ENCODE assay signal across 10 cellular contexts in genomic region chr14:106657460-106657859, GRCh38.
DNase-seq lines count a peak whose midpoint lies in the region; ATAC-seq and TF ChIP-seq lines count a peak whose summit lies in the region.
"Had no signal": no experiment of that assay in that cellular context is flagged by ENCODE, and none has a peak within 500 bp of the region (broad histone marks: within the 10 kb centered on the region; RNA-seq: fewer than 3 reads in every experiment).

No MANE protein-coding gene starts in this region.

- H3K4me3 ChIP-seq in suprapubic skin (no peak overlapping the region), right atrium auricular region (no peak overlapping the region)
- H3K4me3 ChIP-seq: stomach had no signal

- no peak for TF ChIP-seq CTCF in suprapubic skin (IDR thresholded peaks at IDR 0.05)
- TF ChIP-seq CTCF in right atrium auricular region (IDR thresholded peaks at IDR 0.05) = no peak

- no peak overlapping the region for H3K27ac ChIP-seq in suprapubic skin
- H3K27ac ChIP-seq in right atrium auricular region = no peak overlapping the region
- H3K27ac ChIP-seq: stomach had no signal

- H3K27me3 ChIP-seq in suprapubic skin (no peaks in the 10 kb centered on the region), right atrium auricular region (no peaks in the 10 kb centered on the region)

- ATAC-seq in HG03045 (IDR thresholded peaks at IDR 0.05; ENCODE audit: unreplicated experiment) = no peak

- H3K4me1 ChIP-seq in suprapubic skin = no peaks in the 10 kb centered on the region
- H3K4me1 ChIP-seq in right atrium auricular region = no peaks in the 10 kb centered on the region
- H3K4me1 ChIP-seq: stomach had no signal

- no peak for TF ChIP-seq EP300 in suprapubic skin (IDR thresholded peaks at IDR 0.05)

- H3K36me3 ChIP-seq in suprapubic skin (no peaks in the 10 kb centered on the region), right atrium auricular region (no peaks in the 10 kb centered on the region)
- H3K36me3 ChIP-seq: stomach had no signal

- DNase-seq in D341Med (ENCODE audit: low spot score) (peak; percentile 38), NCI-H748 (lab: John Stamatoyannopoulos, UW; ENCODE audit: unreplicated experiment) (peak; percentile 46), suprapubic skin (ENCODE audit: low spot score in 2 of 2) (no peak), right atrium auricular region (ENCODE audit: low spot score) (no peak), NCI-H446 (lab: John Stamatoyannopoulos, UW) (no peak)
- peak; percentile 81 for DNase-seq in activated CD8-positive, alpha-beta memory T cell treated with anti-CD3 and anti-CD28 coated beads, Interleukin-2, amount 50 U/mL, for 48 hours
- DNase-seq in stimulated activated CD4-positive, alpha-beta T cell treated with anti-CD3 and anti-CD28 coated beads, Interleukin-1b, Interleukin-23, amount 100 ng/mL, for 24 hours (ENCODE audit: low read depth in 4 of 4, low spot score in 1 of 4) = peak; percentile 38 to 65 (median 42)
- DNase-seq: MV-4-11, stomach had no signal

- WGBS in suprapubic skin = 57% methylated on average over 7 of the region's 8 CpGs

- H3K9me3 ChIP-seq in suprapubic skin (no peaks in the 10 kb centered on the region), right atrium auricular region (no peaks in the 10 kb centered on the region)
- H3K9me3 ChIP-seq: stomach had no signal

- TF ChIP-seq POLR2A in suprapubic skin (IDR thresholded peaks at IDR 0.05) = no peak

Comparison
In these comparisons a context has a peak if more than half of its experiments do, and no peak if none do; other contexts are left out.
1. DNase-seq: peak in D341Med (single experiment), NCI-H748 (single experiment), activated CD8-positive, alpha-beta memory T cell treated with anti-CD3 and anti-CD28 coated beads, Interleukin-2, amount 50 U/mL, for 48 hours (single experiment) and stimulated activated CD4-positive, alpha-beta T cell treated with anti-CD3 and anti-CD28 coated beads, Interleukin-1b, Interleukin-23, amount 100 ng/mL, for 24 hours (4 of 4); none in suprapubic skin (0 of 2), right atrium auricular region (single experiment) and NCI-H446 (0 of 2).